22 cellular contexts compared by ENCODE assay signal in genomic region chr4:184030764-184031163, GRCh38.
DNase-seq lines count a peak whose midpoint lies in the region; ATAC-seq and TF ChIP-seq lines count a peak whose summit lies in the region.
"Had no signal": no experiment of that assay in that cellular context is flagged by ENCODE, and none has a peak within 500 bp of the region (broad histone marks: within the 10 kb centered on the region; RNA-seq: fewer than 3 reads in every experiment).

No MANE protein-coding gene starts in this region.

- 43 to 61% (median 49%) methylated on average over 1 of the region's 1 CpG for WGBS in heart left ventricle, 4 donors
- 39 to 58% (median 50%) methylated on average over 1 of the region's 1 CpG for WGBS in stomach, 5 donors

- ATAC-seq in Right ventricle myocardium inferior (peak; percentile 75), heart left ventricle (peak; percentile 61 to 74 (median 65))
- ATAC-seq: GM12878 had no signal

- H3K4me1 ChIP-seq in left ventricle myocardium inferior (peaks cover 6% of the 10 kb centered on the region), heart left ventricle (peaks cover 0 to 10% (median 0%) of the 10 kb centered on the region in 12 donors), stomach (peaks cover 0 to 7% (median 3%) of the 10 kb centered on the region in 4 donors)
- H3K4me1 ChIP-seq: BE2C had no signal

- TF ChIP-seq EP300 in stomach (IDR thresholded peaks at IDR 0.05) = no peak

- H3K36me3 ChIP-seq in left ventricle myocardium inferior (no peaks in the 10 kb centered on the region), heart left ventricle (no peaks in the 10 kb centered on the region), stomach (no peaks in the 10 kb centered on the region)
- H3K36me3 ChIP-seq: BE2C, BLaER1 had no signal

- H3K4me3 ChIP-seq in left ventricle myocardium inferior (no peak overlapping the region), heart left ventricle (no peak overlapping the region), stomach (no peak overlapping the region)
- H3K4me3 ChIP-seq: BLaER1, GM12878 had no signal

- H3K9me3 ChIP-seq in left ventricle myocardium inferior (replicated peaks) (no peaks in the 10 kb centered on the region), heart left ventricle (no peaks in the 10 kb centered on the region), stomach (no peaks in the 10 kb centered on the region)
- H3K9me3 ChIP-seq: BE2C, BLaER1 had no signal

- H3K27me3 ChIP-seq in left ventricle myocardium inferior (ENCODE audit: low read depth) (no peaks in the 10 kb centered on the region), heart left ventricle (no peaks in the 10 kb centered on the region), stomach (no peaks in the 10 kb centered on the region)
- H3K27me3 ChIP-seq: BE2C, BLaER1 had no signal

- H3K27ac ChIP-seq in left ventricle myocardium inferior (replicated peaks) (no peak overlapping the region), heart left ventricle (no peak overlapping the region), stomach (no peak overlapping the region)
- H3K27ac ChIP-seq: BLaER1 had no signal

- DNase-seq in Right ventricle myocardium inferior (ENCODE audit: missing footprints) (no peak), left ventricle myocardium inferior (no peak), heart left ventricle (no peak), cardiac septum (ENCODE audit: low spot score) (no peak), stomach (no peak)
- DNase-seq: 8988T; ACHN; BE2C; C1 segment of cervical spinal cord; CD4-positive, alpha-beta memory T cell; CD4-positive, CD25-positive, alpha-beta regulatory T cell; CD8-positive, alpha-beta memory T cell; COR-L47; DMS 273 treated with DMSO at 0.1 percent for 48 hours; DMS153; DMS53; DMS79; DND-41; EL; GDM1 had no signal

- intact Hi-C loops in Right ventricle myocardium inferior (cut with DNase I) (no loop called here), left ventricle myocardium inferior (cut with micrococcal nuclease) (no loop called here), heart left ventricle (cut with DNase I) (loop anchor here in 1 of 10 donors (10.0 kb wide), 1 partner anchor 124 kb away; no protein-coding TSS in a partner anchor), cardiac septum (cut with DNase I) (no loop called here), stomach (cut with DNase I; ENCODE audit: low total_unique reads) (no loop called here)

- TF ChIP-seq POLR2A in heart left ventricle (IDR thresholded peaks at IDR 0.05) (no peak), stomach (IDR thresholded peaks at IDR 0.05) (no peak)

- TF ChIP-seq CTCF in left ventricle myocardium inferior (IDR thresholded peaks at IDR 0.05; ENCODE audit: borderline replicate concordance) (no peak), heart left ventricle (IDR thresholded peaks at IDR 0.05) (no peak), stomach (IDR thresholded peaks at IDR 0.05) (no peak)
